ENCODE assay signal across 7 cellular contexts in the genomic region with DNA sequence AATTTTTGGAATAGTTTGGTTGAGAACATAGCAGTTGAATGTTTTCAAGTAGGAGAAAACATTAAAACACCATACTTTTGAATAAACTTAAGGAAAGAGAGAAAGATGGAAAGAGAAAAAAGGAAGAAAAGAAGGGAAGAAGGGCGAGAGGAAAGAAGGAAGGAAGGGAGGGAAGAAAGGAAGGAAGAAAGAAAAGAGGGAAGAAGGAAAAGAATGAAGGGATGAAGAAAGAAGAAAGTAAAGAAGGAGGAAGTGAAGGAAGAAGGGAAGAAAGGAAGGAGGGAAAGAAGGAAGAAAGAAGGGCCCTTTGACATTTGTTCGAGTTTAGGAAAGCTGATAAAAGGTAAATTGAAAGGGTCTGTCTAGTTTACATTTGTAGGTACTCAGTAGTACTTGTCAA.
"Had no signal": no experiment of that assay in that cellular context is flagged by ENCODE, and none has a peak within 500 bp of the region (broad histone marks: within the 10 kb centered on the region; RNA-seq: fewer than 3 reads in every experiment).

No MANE protein-coding gene starts in this region.

- ATAC-seq: HepG2 had no signal

- FAIRE-seq: HepG2, HTR-8/SVneo had no signal

- H3K4me2 ChIP-seq: KMS-11 had no signal

- DNase-seq: IMR-90, KBM-7, KG1 had no signal

- H3K9ac ChIP-seq: KMS-11 had no signal

- H3K27ac ChIP-seq: HL-60, KMS-11 had no signal
